In the genomic region with DNA sequence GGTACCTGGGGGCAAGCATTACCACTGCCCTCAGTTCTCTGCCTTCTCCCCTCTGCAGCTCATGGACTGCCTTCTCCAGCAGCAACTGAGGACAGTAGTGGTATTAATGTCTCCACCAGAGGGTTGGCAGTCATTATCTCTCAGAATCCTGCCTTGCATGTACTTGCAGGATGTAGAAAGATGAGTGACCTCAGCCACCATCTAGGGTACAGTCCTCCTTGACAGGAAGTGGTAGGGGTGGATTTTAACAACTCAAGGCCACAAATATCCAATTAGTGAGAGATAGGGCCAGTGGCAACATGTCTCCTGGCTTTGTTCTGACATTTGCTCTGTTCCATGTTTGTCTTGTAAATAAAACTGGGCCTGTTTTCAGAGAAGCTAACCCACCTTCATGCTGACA, we compare ENCODE assay signal across 1 cellular context.
A peak's percentile ranks its signal among the peaks of the same experiment; 100 is the strongest.
TF ChIP-seq lines count a peak whose summit lies in the region.

No MANE protein-coding gene starts in this region.

TF ChIP-seq in GM12878, 131 proteins besides CTCF, POLR2A, EP300 and RAD21:
- TF ChIP-seq MTA2 (IDR thresholded peaks at IDR 0.05; ENCODE audit: low read depth) (peak; percentile 70; the same call in 1 of the 2 replicates), BCL11A (IDR thresholded peaks at IDR 0.05; ENCODE audit: low read depth, low read length) (peak; percentile 68; the same call in 1 of the 2 replicates), RB1 (IDR thresholded peaks at IDR 0.05; ENCODE audit: borderline replicate concordance) (no peak)
